Comparison of ENCODE assay signal across 8 cellular contexts in genomic region chr13:45055198-45055901, GRCh38.
A peak's percentile ranks its signal among the peaks of the same experiment; 100 is the strongest.
DNase-seq lines count a peak whose midpoint lies in the region; TF ChIP-seq lines count a peak whose summit lies in the region.

No MANE protein-coding gene starts in this region.

- intact Hi-C loops in thyroid gland (cut with DNase I): no loop called here

- no peak for TF ChIP-seq CTCF in GM10248 (IDR thresholded peaks at IDR 0.05; ENCODE audit: control extremely low read depth, extremely low read depth, low read depth, missing control alignments)
- no peak for TF ChIP-seq CTCF in HFF-Myc (IDR thresholded peaks at IDR 0.05; ENCODE audit: low read depth, low read length, missing control alignments)
- no peak for TF ChIP-seq CTCF in thyroid gland (IDR thresholded peaks at IDR 0.05)

- H3K36me3 ChIP-seq in thyroid gland: no peaks in the 10 kb centered on the region

- peak overlapping the region; percentile 8; the same call in 1 of the 2 replicates for H3K4me3 ChIP-seq in HFF-Myc (replicated peaks; ENCODE audit: low read depth, low read length)
- H3K4me3 ChIP-seq in skin epidermis: peak overlapping the region in 1 of 7 experiments; percentile 8
- H3K4me3 ChIP-seq in thyroid gland (replicated peaks in 1 of 3): no peak overlapping the region

- CTCF ChIA-PET in GM10248 (lab: Yijun Ruan, JAX): interaction anchor here (0.7 to 1.8 kb wide), 7 partner anchors 7 to 254 kb away, joined by 3 to 13 read pairs (median 3); no protein-coding TSS in a partner anchor

- WGBS in thyroid gland, 2 donors: 58 to 70% methylated on average over 8 of the region's 8 CpGs

- TF ChIP-seq POLR2A in thyroid gland (IDR thresholded peaks at IDR 0.05): no peak

- peak; percentile 61 for DNase-seq in GM10248 (ENCODE audit: extremely low spot score)
- peak; percentile 83 for DNase-seq in HFF-Myc (ENCODE audit: extremely low read depth, low read depth)
- DNase-seq in RPMI7951 (ENCODE audit: low read depth): peak; percentile 90
- peak; percentile 70 for DNase-seq in dedifferentiated amniotic fluid mesenchymal stem cell (ENCODE audit: extremely low spot score)
- no peak for DNase-seq in NCI-H1092 (lab: John Stamatoyannopoulos, UW)
- no peak for DNase-seq in mucosa of gallbladder (ENCODE audit: low spot score)
- no peak for DNase-seq in thyroid gland

- POLR2A ChIA-PET in GM10248 (lab: Yijun Ruan, JAX): no interaction called here

- no peaks in the 10 kb centered on the region for H3K9me3 ChIP-seq in thyroid gland

- H3K27me3 ChIP-seq in thyroid gland: no peaks in the 10 kb centered on the region

- H3K27ac ChIP-seq in skin epidermis: peak overlapping the region in 19 of 21 experiments; percentile 17 to 81 (median 69)
- no peak overlapping the region for H3K27ac ChIP-seq in thyroid gland

- H3K4me1 ChIP-seq in thyroid gland: no peaks in the 10 kb centered on the region

Comparison
In these comparisons a context has a peak if more than half of its experiments do, and no peak if none do; other contexts are left out.
1. DNase-seq: peak in GM10248 (single experiment), HFF-Myc (single experiment), RPMI7951 (single experiment) and dedifferentiated amniotic fluid mesenchymal stem cell (single experiment); none in NCI-H1092 (single experiment), mucosa of gallbladder (single experiment) and thyroid gland (0 of 2).
2. H3K27ac ChIP-seq: peak in skin epidermis (19 of 21); none in thyroid gland (0 of 3).